Comparison of ENCODE assay signal across 25 cellular contexts in genomic region chr1:151713874-151714273, GRCh38. TPM values are rescaled to one million over a fixed set of nuclear protein-coding genes. Genes with fewer than 3 reads are reported as not detected.
DNase-seq lines count a peak whose midpoint lies in the region; TF ChIP-seq lines count a peak whose summit lies in the region.
"Had no signal": no experiment of that assay in that cellular context is flagged by ENCODE, and none has a peak within 500 bp of the region (broad histone marks: within the 10 kb centered on the region; RNA-seq: fewer than 3 reads in every experiment).

No MANE protein-coding gene starts in this region.

- peak overlapping the region in 50 of 59 donors; percentile 7 to 75 (median 62) for H3K4me3 ChIP-seq in dorsolateral prefrontal cortex
- no peak overlapping the region for H3K4me3 ChIP-seq in vagina
- H3K4me3 ChIP-seq: A549, colonic mucosa, thyroid gland had no signal

- H3K4me3 Mint-ChIP-seq in activated naive CD4-positive, alpha-beta T cell treated with anti-CD3 and anti-CD28 coated beads, Interleukin-2, amount 10 ng/mL, durations not matched to agents 7 days and 5 days: no peak overlapping the region
- no peak overlapping the region for H3K4me3 Mint-ChIP-seq in activated naive CD4-positive, alpha-beta T cell treated with anti-CD3 and anti-CD28 coated beads for 36 hours
- H3K4me3 Mint-ChIP-seq in type B pancreatic cell: peak overlapping the region; percentile 9
- H3K4me3 Mint-ChIP-seq: activated naive CD8-positive, alpha-beta T cell; memory B cell; stimulated activated naive CD8-positive, alpha-beta T cell treated with anti-CD3 and anti-CD28 coated beads, Interleukin-15, Interleukin-2, amounts not matched to agents 100 ng/mL and 50 ng/mL, for 24 hours; T-helper 17 cell had no signal

- H3K9me3 Mint-ChIP-seq in activated naive CD4-positive, alpha-beta T cell treated with anti-CD3 and anti-CD28 coated beads, Interleukin-2, amount 10 ng/mL, durations not matched to agents 7 days and 5 days: no peaks in the 10 kb centered on the region
- H3K9me3 Mint-ChIP-seq in activated naive CD4-positive, alpha-beta T cell treated with anti-CD3 and anti-CD28 coated beads for 36 hours: no peaks in the 10 kb centered on the region
- H3K9me3 Mint-ChIP-seq in type B pancreatic cell: no peaks in the 10 kb centered on the region
- H3K9me3 Mint-ChIP-seq: memory B cell; stimulated activated naive CD8-positive, alpha-beta T cell treated with anti-CD3 and anti-CD28 coated beads, Interleukin-15, Interleukin-2, amounts not matched to agents 100 ng/mL and 50 ng/mL, for 24 hours had no signal

- no peaks in the 10 kb centered on the region for H3K36me3 ChIP-seq in vagina
- H3K36me3 ChIP-seq: BE2C, colonic mucosa, thyroid gland had no signal

- peaks cover 5% of the 10 kb centered on the region for H3K4me1 Mint-ChIP-seq in activated naive CD4-positive, alpha-beta T cell treated with anti-CD3 and anti-CD28 coated beads, Interleukin-2, amount 10 ng/mL, durations not matched to agents 7 days and 5 days
- peaks cover 5% of the 10 kb centered on the region for H3K4me1 Mint-ChIP-seq in activated naive CD4-positive, alpha-beta T cell treated with anti-CD3 and anti-CD28 coated beads for 36 hours (ENCODE audit: low read depth)
- peaks cover 14% of the 10 kb centered on the region for H3K4me1 Mint-ChIP-seq in type B pancreatic cell (ENCODE audit: unreplicated experiment)

- no peaks in the 10 kb centered on the region for H3K36me3 Mint-ChIP-seq in activated naive CD4-positive, alpha-beta T cell treated with anti-CD3 and anti-CD28 coated beads, Interleukin-2, amount 10 ng/mL, durations not matched to agents 7 days and 5 days
- no peaks in the 10 kb centered on the region for H3K36me3 Mint-ChIP-seq in activated naive CD4-positive, alpha-beta T cell treated with anti-CD3 and anti-CD28 coated beads for 36 hours (ENCODE audit: low read depth)
- H3K36me3 Mint-ChIP-seq in type B pancreatic cell: no peaks in the 10 kb centered on the region
- H3K36me3 Mint-ChIP-seq: activated naive CD8-positive, alpha-beta T cell; memory B cell had no signal

- no peaks in the 10 kb centered on the region for H3K9me3 ChIP-seq in vagina
- H3K9me3 ChIP-seq: A549, BE2C, Caco-2, colonic mucosa, thyroid gland had no signal

- CTCF ChIA-PET in activated naive CD4-positive, alpha-beta T cell treated with anti-CD3 and anti-CD28 coated beads, Interleukin-2, amount 10 ng/mL, durations not matched to agents 7 days and 5 days (lab: Charles Lee): no interaction called here
- CTCF ChIA-PET in activated naive CD4-positive, alpha-beta T cell treated with anti-CD3 and anti-CD28 coated beads for 36 hours (lab: Charles Lee): no interaction called here
- CTCF ChIA-PET in HEK293T (lab: Yijun Ruan, JAX): no interaction called here

- peak overlapping the region in 39 of 59 donors; percentile 14 to 95 (median 79) for H3K27ac ChIP-seq in dorsolateral prefrontal cortex
- no peak overlapping the region for H3K27ac ChIP-seq in vagina
- H3K27ac ChIP-seq: A549, colonic mucosa, thyroid gland had no signal

- H3K4me1 ChIP-seq in vagina: peaks cover 17% of the 10 kb centered on the region
- H3K4me1 ChIP-seq: colonic mucosa had no signal

- no peaks in the 10 kb centered on the region for H3K27me3 ChIP-seq in dorsolateral prefrontal cortex
- no peaks in the 10 kb centered on the region for H3K27me3 ChIP-seq in vagina
- H3K27me3 ChIP-seq: BE2C, colonic mucosa had no signal

- peak overlapping the region; percentile 43 for H3K27ac Mint-ChIP-seq in activated naive CD4-positive, alpha-beta T cell treated with anti-CD3 and anti-CD28 coated beads, Interleukin-2, amount 10 ng/mL, durations not matched to agents 7 days and 5 days
- no peak overlapping the region for H3K27ac Mint-ChIP-seq in activated naive CD4-positive, alpha-beta T cell treated with anti-CD3 and anti-CD28 coated beads for 36 hours
- peak overlapping the region; percentile 39 for H3K27ac Mint-ChIP-seq in type B pancreatic cell
- H3K27ac Mint-ChIP-seq: activated naive CD8-positive, alpha-beta T cell; memory B cell; stimulated activated naive CD8-positive, alpha-beta T cell treated with anti-CD3 and anti-CD28 coated beads, Interleukin-15, Interleukin-2, amounts not matched to agents 100 ng/mL and 50 ng/mL, for 24 hours; T-helper 17 cell had no signal

- no peak for TF ChIP-seq POLR2A in vagina (IDR thresholded peaks at IDR 0.05)

- intact Hi-C loops in activated naive CD4-positive, alpha-beta T cell treated with anti-CD3 and anti-CD28 coated beads for 36 hours (cut with micrococcal nuclease): no loop called here
- intact Hi-C loops in dorsolateral prefrontal cortex (cut with DNase I): no loop called here
- intact Hi-C loops in vagina (cut with DNase I): no loop called here

- TF ChIP-seq CTCF in dorsolateral prefrontal cortex (IDR thresholded peaks at IDR 0.05 in 54 of 56, conservative IDR thresholded peaks at IDR 0.05 in 2 of 56; ENCODE audit: low read depth in 1 of 56, partially characterized antibody in 56 of 56) (no peak), type B pancreatic cell (conservative IDR thresholded peaks at IDR 0.05) (no peak), vagina (IDR thresholded peaks at IDR 0.05) (no peak)

- DNase-seq in activated naive CD4-positive, alpha-beta T cell treated with anti-CD3 and anti-CD28 coated beads, Interleukin-2, amount 10 ng/mL, durations not matched to agents 7 days and 5 days: no peak
- DNase-seq in activated naive CD4-positive, alpha-beta T cell treated with anti-CD3 and anti-CD28 coated beads for 36 hours: no peak
- DNase-seq in NCI-H2171 treated with DMSO at 0.1 percent for 48 hours (lab: John Stamatoyannopoulos, UW) (peak; percentile 82), dorsolateral prefrontal cortex (no peak), type B pancreatic cell (ENCODE audit: extremely low spot score, unreplicated experiment) (no peak), vagina (ENCODE audit: extremely low spot score in 2 of 2) (no peak), HEK293T (ENCODE audit: extremely low spot score) (no peak), SKM-1 treated with dmso at 0.1 percent for 144 hours (lab: John Stamatoyannopoulos, UW; ENCODE audit: unreplicated experiment) (no peak)
- DNase-seq: activated CD4-positive, alpha-beta T cell treated with anti-CD3 and anti-CD28 coated beads for 48 hours; BE2C; Caco-2; colonic mucosa; NCI-H146; NCI-H2227 treated with DMSO at 0.1 percent for 48 hours; occipital lobe; stimulated activated CD4-positive, alpha-beta T cell treated with anti-CD3 and anti-CD28 coated beads, Interleukin-4, amount 100 ng/mL, for 1 hour; T-helper 17 cell; thyroid gland had no signal

- H3K27me3 Mint-ChIP-seq in activated naive CD4-positive, alpha-beta T cell treated with anti-CD3 and anti-CD28 coated beads, Interleukin-2, amount 10 ng/mL, durations not matched to agents 7 days and 5 days: peaks cover 86% of the 10 kb centered on the region
- H3K27me3 Mint-ChIP-seq in activated naive CD4-positive, alpha-beta T cell treated with anti-CD3 and anti-CD28 coated beads for 36 hours (ENCODE audit: low read depth): peaks cover 45% of the 10 kb centered on the region
- peaks cover 50% of the 10 kb centered on the region for H3K27me3 Mint-ChIP-seq in type B pancreatic cell

- POLR2A ChIA-PET in HEK293T (lab: Yijun Ruan, JAX): no interaction called here

TF ChIP-seq in HEK293T, 16 proteins besides CTCF, POLR2A, EP300 and RAD21:
- TF ChIP-seq ZNF384 (IDR thresholded peaks at IDR 0.05) (no peak), L3MBTL2 (conservative IDR thresholded peaks at IDR 0.05) (no peak), CTBP1 (IDR thresholded peaks at IDR 0.05; ENCODE audit: borderline replicate concordance) (no peak), HDGF (IDR thresholded peaks at IDR 0.05; ENCODE audit: borderline replicate concordance) (no peak), SUZ12 (IDR thresholded peaks at IDR 0.05) (no peak), ARNT (IDR thresholded peaks at IDR 0.05) (no peak), BHLHE40 (IDR thresholded peaks at IDR 0.05; ENCODE audit: borderline replicate concordance) (no peak), FOXA1 (IDR thresholded peaks at IDR 0.05) (no peak), SP1 (IDR thresholded peaks at IDR 0.05) (no peak), PKNOX1 (IDR thresholded peaks at IDR 0.05) (no peak), TARDBP (IDR thresholded peaks at IDR 0.05) (no peak), FOXM1 (IDR thresholded peaks at IDR 0.05; ENCODE audit: borderline replicate concordance) (no peak), ELF4 (IDR thresholded peaks at IDR 0.05) (no peak)
TF ChIP-seq in HEK293T: peak in this region for 0.

RNA-seq across cellular contexts. Expression of gene CELF3, which starts 2.7 kb away (rescaled TPM):
- total RNA-seq in activated naive CD4-positive, alpha-beta T cell treated with anti-CD3 and anti-CD28 coated beads for 36 hours: not detected
- 100 to 1,000 TPM in 11 of 120 experiments, 10 to 100 TPM in 109; 19.5 to 121 (median 75.3) TPM for total RNA-seq in dorsolateral prefrontal cortex
- 17.9 and 19.0 TPM in 2 replicates for total RNA-seq in type B pancreatic cell (ENCODE audit: low replicate concordance)
- 0.25 TPM for total RNA-seq in vagina
- total RNA-seq: H4, myocyte, renal cortical epithelial cell had no signal

RNA-seq across cellular contexts. Expression of gene RIIAD1, which starts 7.4 kb away (rescaled TPM):
- total RNA-seq in activated naive CD4-positive, alpha-beta T cell treated with anti-CD3 and anti-CD28 coated beads for 36 hours: not detected
- total RNA-seq in dorsolateral prefrontal cortex (10 to 100 TPM in 28 of 120 experiments, 1 to 10 TPM in 89, under 1 TPM in 2, not detected in 1; 0.64 to 17.9 (median 7.5) TPM), type B pancreatic cell (ENCODE audit: low replicate concordance) (3.1 and 3.6 TPM in 2 replicates), vagina (not detected)
- total RNA-seq: H4, myocyte, renal cortical epithelial cell, T-helper 17 cell, thyroid gland had no signal

RNA-seq across cellular contexts. Expression of gene MRPL9, which starts 49.4 kb away (rescaled TPM):
- 100 to 1,000 TPM; 157 to 160 TPM for total RNA-seq in activated naive CD4-positive, alpha-beta T cell treated with anti-CD3 and anti-CD28 coated beads for 36 hours
- total RNA-seq in dorsolateral prefrontal cortex: 10 to 100 TPM; 31.5 to 89.2 (median 54.5) TPM
- total RNA-seq in type B pancreatic cell (ENCODE audit: low replicate concordance): 80.4 and 92.1 TPM in 2 replicates
- 34.1 TPM for total RNA-seq in vagina

Comparison
In these comparisons a context has a peak if more than half of its experiments do, and no peak if none do; other contexts are left out.
1. H3K4me3 ChIP-seq: peak in dorsolateral prefrontal cortex (50 of 59); none in vagina (0 of 2).
2. RNA of gene CELF3, which starts 2.7 kb away (total RNA-seq): 19.5 to 121 TPM in dorsolateral prefrontal cortex and 17.9 to 19.0 TPM in type B pancreatic cell; 0.25 TPM in vagina (single experiment) and not detected in activated naive CD4-positive, alpha-beta T cell treated with anti-CD3 and anti-CD28 coated beads for 36 hours; every median in the first group is over 10 times any median in the second.